In the genomic region with DNA sequence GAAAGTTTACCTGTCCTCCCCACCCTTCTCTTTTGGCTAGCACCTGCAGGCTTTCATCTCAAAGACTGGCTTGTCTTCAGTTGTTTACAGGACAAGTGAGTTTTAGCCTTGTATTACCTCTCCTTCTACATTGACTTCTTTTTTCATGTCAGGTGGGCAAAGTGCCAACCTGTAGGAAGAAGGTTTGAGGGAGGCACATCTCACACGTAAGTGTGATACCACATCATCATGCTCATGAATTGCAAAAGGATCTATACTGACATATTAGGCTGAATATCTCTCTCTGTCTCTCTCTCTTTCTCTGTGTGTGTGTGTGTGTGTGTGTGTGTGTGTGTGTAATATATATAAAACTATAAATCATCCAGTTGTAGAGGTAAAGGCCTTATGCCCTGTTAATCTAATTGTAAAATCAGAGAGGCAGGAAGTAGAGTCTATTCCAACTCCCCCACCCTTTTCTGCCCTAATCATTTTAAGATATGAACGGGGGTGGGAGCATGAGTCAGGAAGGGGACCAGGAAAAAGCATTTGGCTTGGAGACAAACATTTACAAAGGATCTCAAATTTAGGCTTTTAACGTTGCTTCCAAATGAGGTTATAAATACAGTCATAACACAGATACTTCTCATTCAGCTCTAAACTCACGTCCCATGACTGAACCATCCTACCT, we compare ENCODE assay signal across 23 cellular contexts.
DNase-seq lines count a peak whose midpoint lies in the region; ATAC-seq, FAIRE-seq and TF ChIP-seq lines count a peak whose summit lies in the region.
"Had no signal": no experiment of that assay in that cellular context is flagged by ENCODE, and none has a peak within 500 bp of the region (broad histone marks: within the 10 kb centered on the region; RNA-seq: fewer than 3 reads in every experiment).

No MANE protein-coding gene starts in this region.

- H3K27me3 ChIP-seq in MG63 (no peaks in the 10 kb centered on the region), K562 (ENCODE audit: control insufficient read depth in 2 of 2, insufficient read depth in 2 of 2, low read length in 2 of 2) (peaks cover 11 to 18% of the 10 kb centered on the region in 2 experiments), mesenchymal stem cell (ENCODE audit: control insufficient read depth in 1 of 2, insufficient read depth in 1 of 2, low read length in 2 of 2) (no peaks in the 10 kb centered on the region)
- H3K27me3 ChIP-seq: cardiac muscle cell, dorsolateral prefrontal cortex, neural progenitor cell, SJSA1 had no signal

- H3K79me1 ChIP-seq in mesenchymal stem cell (replicated peaks; ENCODE audit: low read length, poor library complexity, severe bottlenecking) = no peaks in the 10 kb centered on the region

- no peak overlapping the region for H2AK5ac ChIP-seq in mesenchymal stem cell (ENCODE audit: low read length, severe bottlenecking)

- no peak overlapping the region for H4K8ac ChIP-seq in mesenchymal stem cell (ENCODE audit: low read length)

- no peak overlapping the region for H2BK120ac ChIP-seq in mesenchymal stem cell (ENCODE audit: low read depth, low read length)

- H3K23ac ChIP-seq in mesenchymal stem cell (ENCODE audit: low read length in 2 of 2) = no peak overlapping the region

- CTCF ChIA-PET in activated CD8-positive, alpha-beta T cell treated with anti-CD3 and anti-CD28 coated beads for 36 hours (lab: Charles Lee) = no interaction called here
- CTCF ChIA-PET in activated CD8-positive, alpha-beta T cell treated with anti-CD3 and anti-CD28 coated beads, Interleukin-2, amount 10 ng/mL, durations not matched to agents 7 days and 5 days (lab: Charles Lee) = no interaction called here
- CTCF ChIA-PET in K562 (lab: Yijun Ruan, JAX; ENCODE audit: low intra/inter-chr PET ratio) = no interaction called here

- no peak overlapping the region for H2BK15ac ChIP-seq in mesenchymal stem cell (ENCODE audit: low read depth, poor library complexity, severe bottlenecking)

- H3K18ac ChIP-seq in mesenchymal stem cell (ENCODE audit: low read depth in 1 of 2, low read length in 2 of 2) = no peak overlapping the region

- no peak overlapping the region for H2BK5ac ChIP-seq in mesenchymal stem cell (ENCODE audit: low read depth, low read length, poor library complexity, severe bottlenecking)

- no peaks in the 10 kb centered on the region for H4K20me1 ChIP-seq in K562 (replicated peaks; ENCODE audit: control insufficient read depth, insufficient read depth, low read length)

- H3K4me1 ChIP-seq in K562 (replicated peaks in 1 of 2; ENCODE audit: control insufficient read depth in 2 of 2, insufficient read depth in 2 of 2, low read length in 2 of 2) (no peaks in the 10 kb centered on the region; a peak in 1 of 5 replicates), mesenchymal stem cell (ENCODE audit: control insufficient read depth, insufficient read depth, low read depth, low read length) (peaks cover 18% of the 10 kb centered on the region)

- peaks cover 15% of the 10 kb centered on the region for H3K27me3 Mint-ChIP-seq in activated CD8-positive, alpha-beta T cell treated with anti-CD3 and anti-CD28 coated beads for 36 hours
- H3K27me3 Mint-ChIP-seq in activated CD8-positive, alpha-beta T cell treated with anti-CD3 and anti-CD28 coated beads, Interleukin-2, amount 10 ng/mL, durations not matched to agents 7 days and 5 days (ENCODE audit: low read depth) = no peaks in the 10 kb centered on the region

- no TSS peak for BruUV-seq in K562 (replicated peaks; lab: Mats Ljungman, UMichigan)

- H3K14ac ChIP-seq in mesenchymal stem cell (ENCODE audit: low read length in 2 of 2) = no peak overlapping the region

- no peak overlapping the region for H2BK12ac ChIP-seq in mesenchymal stem cell (ENCODE audit: low read length in 2 of 2)

- no peaks in the 10 kb centered on the region for H3K79me2 ChIP-seq in K562 (ENCODE audit: control insufficient read depth, insufficient read depth, low read length)

- no peak overlapping the region for H4K91ac ChIP-seq in mesenchymal stem cell (ENCODE audit: low read length)

- peak; percentile 34 for ATAC-seq in activated CD8-positive, alpha-beta T cell treated with anti-CD3 and anti-CD28 coated beads for 36 hours
- ATAC-seq in activated CD8-positive, alpha-beta T cell treated with anti-CD3 and anti-CD28 coated beads, Interleukin-2, amount 10 ng/mL, durations not matched to agents 7 days and 5 days = no peak
- ATAC-seq in K562 = no peak
- no peak for ATAC-seq in GM21381 (IDR thresholded peaks at IDR 0.05; ENCODE audit: unreplicated experiment)
- ATAC-seq in GM18909 (IDR thresholded peaks at IDR 0.05; ENCODE audit: poor library complexity, unreplicated experiment) = no peak
- ATAC-seq: left lobe of liver, psoas muscle had no signal

- TF ChIP-seq CTCF in activated CD8-positive, alpha-beta T cell treated with anti-CD3 and anti-CD28 coated beads for 36 hours (IDR thresholded peaks at IDR 0.05) = no peak
- TF ChIP-seq CTCF in K562 (IDR thresholded peaks at IDR 0.05 in 2 of 3, conservative IDR thresholded peaks at IDR 0.05 in 1 of 3; ENCODE audit: insufficient read depth in 2 of 3, low read depth in 1 of 3, low read length in 3 of 3) = no peak

- H3K36me3 ChIP-seq in MG63 (no peaks in the 10 kb centered on the region), K562 (ENCODE audit: control insufficient read depth, insufficient read depth, low read length) (no peaks in the 10 kb centered on the region), mesenchymal stem cell (ENCODE audit: control insufficient read depth in 1 of 2, insufficient read depth in 2 of 2, low read depth in 1 of 2, low read length in 2 of 2) (no peaks in the 10 kb centered on the region)
- H3K36me3 ChIP-seq: cardiac muscle cell, neural progenitor cell, SJSA1 had no signal

- H3K4me3 Mint-ChIP-seq in activated CD8-positive, alpha-beta T cell treated with anti-CD3 and anti-CD28 coated beads for 36 hours = no peak overlapping the region
- H3K4me3 Mint-ChIP-seq in activated CD8-positive, alpha-beta T cell treated with anti-CD3 and anti-CD28 coated beads, Interleukin-2, amount 10 ng/mL, durations not matched to agents 7 days and 5 days = no peak overlapping the region
- H3K4me3 Mint-ChIP-seq: neural progenitor cell had no signal

- H3K9me1 ChIP-seq in K562 (ENCODE audit: control insufficient read depth, insufficient read depth, low read length) = no peaks in the 10 kb centered on the region

- peaks cover 4% of the 10 kb centered on the region for H3K9me3 ChIP-seq in MG63
- H3K9me3 ChIP-seq in K562 (replicated peaks; ENCODE audit: control insufficient read depth, insufficient read depth, low read depth, low read length) = no peaks in the 10 kb centered on the region
- H3K9me3 ChIP-seq in mesenchymal stem cell (ENCODE audit: control insufficient read depth, low read length) = peaks cover 15% of the 10 kb centered on the region
- H3K9me3 ChIP-seq: SJSA1 had no signal

- H3K9ac ChIP-seq in K562 (ENCODE audit: insufficient read depth in 1 of 2, low read depth in 2 of 2, low read length in 2 of 2) (no peak overlapping the region), mesenchymal stem cell (ENCODE audit: low read length) (peak overlapping the region; percentile 74)
- H3K9ac ChIP-seq: neural progenitor cell had no signal

- no peaks in the 10 kb centered on the region for H3K9me3 Mint-ChIP-seq in activated CD8-positive, alpha-beta T cell treated with anti-CD3 and anti-CD28 coated beads for 36 hours
- H3K9me3 Mint-ChIP-seq in activated CD8-positive, alpha-beta T cell treated with anti-CD3 and anti-CD28 coated beads, Interleukin-2, amount 10 ng/mL, durations not matched to agents 7 days and 5 days (ENCODE audit: insufficient read depth) = no peaks in the 10 kb centered on the region

- H3K4ac ChIP-seq in mesenchymal stem cell (ENCODE audit: low read depth in 1 of 2, low read length in 2 of 2) = no peak overlapping the region

- in situ Hi-C loops in K562 (cut with MboI) = no loop called here

- H3K36me3 Mint-ChIP-seq in activated CD8-positive, alpha-beta T cell treated with anti-CD3 and anti-CD28 coated beads for 36 hours (ENCODE audit: low read depth) = no peaks in the 10 kb centered on the region
- H3K36me3 Mint-ChIP-seq in activated CD8-positive, alpha-beta T cell treated with anti-CD3 and anti-CD28 coated beads, Interleukin-2, amount 10 ng/mL, durations not matched to agents 7 days and 5 days (ENCODE audit: low read depth) = no peaks in the 10 kb centered on the region
- H3K36me3 Mint-ChIP-seq: neural progenitor cell had no signal

- no peak overlapping the region; the same call in 1 of the 2 replicates for H3K4me2 ChIP-seq in K562 (ENCODE audit: insufficient read depth, low read length)
- H3K4me2 ChIP-seq in mesenchymal stem cell (ENCODE audit: low read length, poor library complexity, severe bottlenecking) = no peak overlapping the region
- H3K4me2 ChIP-seq: neural progenitor cell had no signal

- intact Hi-C loops in activated CD8-positive, alpha-beta T cell treated with anti-CD3 and anti-CD28 coated beads for 36 hours (cut with micrococcal nuclease) = no loop called here
- intact Hi-C loops in K562 (cut with micrococcal nuclease) = no loop called here

- 4% methylated on average over 4 of the region's 4 CpGs for WGBS in K562 (ENCODE audit: insufficient coverage, low coverage, missing lambda C conversion rate)
- WGBS in mesenchymal stem cell = no CpG with 5 or more reads among the region's 4 CpGs

- TF ChIP-seq EP300 in K562 (IDR thresholded peaks at IDR 0.05; ENCODE audit: low read length) = no peak

- DNase-seq in activated CD8-positive, alpha-beta T cell treated with anti-CD3 and anti-CD28 coated beads for 36 hours = peak; percentile 6
- no peak for DNase-seq in activated CD8-positive, alpha-beta T cell treated with anti-CD3 and anti-CD28 coated beads, Interleukin-2, amount 10 ng/mL, durations not matched to agents 7 days and 5 days
- peak; percentile 37 for DNase-seq in MG63
- DNase-seq in K562 (ENCODE audit: extremely low read depth in 1 of 4, low spot score in 3 of 4) = peak in 1 of 4 experiments; percentile 14
- DNase-seq in mesenchymal stem cell = no peak
- no peak for DNase-seq in NCI-H2107 treated with DMSO at 0.1 percent for 48 hours (lab: John Stamatoyannopoulos, UW; ENCODE audit: unreplicated experiment)
- DNase-seq: ACHN; activated CD4-positive, CD25-positive, alpha-beta regulatory T cell; dorsolateral prefrontal cortex; erythroblast; NCI-H1930; NCI-H524 treated with DMSO at 0.1 percent for 48 hours; psoas muscle; small intestine; T-helper 9 cell had no signal

- peaks cover 8% of the 10 kb centered on the region for H3K4me1 Mint-ChIP-seq in activated CD8-positive, alpha-beta T cell treated with anti-CD3 and anti-CD28 coated beads for 36 hours (ENCODE audit: low read depth)
- no peaks in the 10 kb centered on the region for H3K4me1 Mint-ChIP-seq in activated CD8-positive, alpha-beta T cell treated with anti-CD3 and anti-CD28 coated beads, Interleukin-2, amount 10 ng/mL, durations not matched to agents 7 days and 5 days (ENCODE audit: low read depth)

- H3K4me3 ChIP-seq in MG63 (no peak overlapping the region), K562 (no peak overlapping the region), mesenchymal stem cell (ENCODE audit: insufficient read depth in 1 of 2, low read depth in 1 of 2, low read length in 2 of 2) (no peak overlapping the region)
- H3K4me3 ChIP-seq: cardiac muscle cell, dorsolateral prefrontal cortex, neural progenitor cell, psoas muscle, SJSA1 had no signal

- POLR2A ChIA-PET in activated CD8-positive, alpha-beta T cell treated with anti-CD3 and anti-CD28 coated beads for 36 hours (lab: Charles Lee) = no interaction called here
- POLR2A ChIA-PET in activated CD8-positive, alpha-beta T cell treated with anti-CD3 and anti-CD28 coated beads, Interleukin-2, amount 10 ng/mL, durations not matched to agents 7 days and 5 days (lab: Charles Lee) = no interaction called here
- POLR2A ChIA-PET in K562 (lab: Yijun Ruan, JAX) = no interaction called here

- H3K27ac ChIP-seq in K562 (ENCODE audit: extremely low read depth, low read depth, low read length) = no peak overlapping the region
- no peak overlapping the region for H3K27ac ChIP-seq in mesenchymal stem cell (ENCODE audit: low read length, poor library complexity, severe bottlenecking)
- H3K27ac ChIP-seq: C4-2B, cardiac muscle cell, dorsolateral prefrontal cortex, neural progenitor cell, psoas muscle had no signal

- H3K27ac Mint-ChIP-seq in activated CD8-positive, alpha-beta T cell treated with anti-CD3 and anti-CD28 coated beads for 36 hours = no peak overlapping the region
- no peak overlapping the region for H3K27ac Mint-ChIP-seq in activated CD8-positive, alpha-beta T cell treated with anti-CD3 and anti-CD28 coated beads, Interleukin-2, amount 10 ng/mL, durations not matched to agents 7 days and 5 days
- H3K27ac Mint-ChIP-seq: activated T-helper 2 cell treated with anti-CD3 and anti-CD28 coated beads, Interferon-gamma antibody, Interleukin-2, Interleukin-4, amounts not matched to agents 10 μg/mL and 5 μg/mL and 100 μg/mL, durations not matched to agents 14 hours and 24 hours and 36 hours had no signal

- no peak for FAIRE-seq in K562 (lab: Jason Lieb, UNC)
- FAIRE-seq: small intestine had no signal

- H2AFZ ChIP-seq in K562 (ENCODE audit: low read depth, low read length) (no peak overlapping the region), mesenchymal stem cell (ENCODE audit: low read depth, low read length) (no peak overlapping the region)
- H2AFZ ChIP-seq: neural progenitor cell had no signal

- TF ChIP-seq RAD21 in K562 (CRISPR knock-in tag; conservative IDR thresholded peaks at IDR 0.05 in 1 of 2, IDR thresholded peaks at IDR 0.05 in 1 of 2) = no peak

- no peak for TF ChIP-seq POLR2A in K562 (conservative IDR thresholded peaks at IDR 0.05)

Comparison
In these comparisons a context has a peak if more than half of its experiments do, and no peak if none do; other contexts are left out.
1. DNase-seq: peak in activated CD8-positive, alpha-beta T cell treated with anti-CD3 and anti-CD28 coated beads for 36 hours (single experiment) and MG63 (single experiment); none in activated CD8-positive, alpha-beta T cell treated with anti-CD3 and anti-CD28 coated beads, Interleukin-2, amount 10 ng/mL, durations not matched to agents 7 days and 5 days (single experiment), mesenchymal stem cell (single experiment) and NCI-H2107 treated with DMSO at 0.1 percent for 48 hours (single experiment).